In genomic region chr7:38703093-38703492, GRCh38 we compare ENCODE assay signal across 2 cellular contexts.
TF ChIP-seq lines count a peak whose summit lies in the region.

No MANE protein-coding gene starts in this region.

TF ChIP-seq in HepG2, 621 proteins besides CTCF, POLR2A, EP300 and RAD21 (continued from another document):
- peak; percentile 53; the same call in 1 of the 2 replicates for TF ChIP-seq CEBPB (IDR thresholded peaks at IDR 0.05; ENCODE audit: borderline replicate concordance, low read depth, low read length)
- no peak for TF ChIP-seq MZF1 (CRISPR knock-in tag; IDR thresholded peaks at IDR 0.05; ENCODE audit: borderline replicate concordance)
- TF ChIP-seq ZNF367 (CRISPR knock-in tag; IDR thresholded peaks at IDR 0.05; ENCODE audit: borderline replicate concordance): no peak
- TF ChIP-seq HMGXB4 (CRISPR knock-in tag; IDR thresholded peaks at IDR 0.05; ENCODE audit: borderline replicate concordance in 1 of 2, low read depth in 1 of 2): no peak
- no peak for TF ChIP-seq TBL1XR1 (IDR thresholded peaks at IDR 0.05; ENCODE audit: borderline replicate concordance, low read length, partially characterized antibody)
- peak; percentile 13; the same call in 1 of the 2 replicates for TF ChIP-seq CEBPG (CRISPR knock-in tag; IDR thresholded peaks at IDR 0.05)

TF ChIP-seq in SK-N-SH, 30 proteins besides CTCF, POLR2A, EP300 and RAD21 (continued from another document):
- TF ChIP-seq REST (IDR thresholded peaks at IDR 0.05; ENCODE audit: low read depth, low read length): no peak
- no peak for TF ChIP-seq RCOR1 (IDR thresholded peaks at IDR 0.05; ENCODE audit: low read length)
- no peak for TF ChIP-seq MAX (IDR thresholded peaks at IDR 0.05; ENCODE audit: low read depth)
- TF ChIP-seq CHD2 (IDR thresholded peaks at IDR 0.05; ENCODE audit: low read length, partially characterized antibody): no peak
